10 cellular contexts compared by ENCODE assay signal in the genomic region with DNA sequence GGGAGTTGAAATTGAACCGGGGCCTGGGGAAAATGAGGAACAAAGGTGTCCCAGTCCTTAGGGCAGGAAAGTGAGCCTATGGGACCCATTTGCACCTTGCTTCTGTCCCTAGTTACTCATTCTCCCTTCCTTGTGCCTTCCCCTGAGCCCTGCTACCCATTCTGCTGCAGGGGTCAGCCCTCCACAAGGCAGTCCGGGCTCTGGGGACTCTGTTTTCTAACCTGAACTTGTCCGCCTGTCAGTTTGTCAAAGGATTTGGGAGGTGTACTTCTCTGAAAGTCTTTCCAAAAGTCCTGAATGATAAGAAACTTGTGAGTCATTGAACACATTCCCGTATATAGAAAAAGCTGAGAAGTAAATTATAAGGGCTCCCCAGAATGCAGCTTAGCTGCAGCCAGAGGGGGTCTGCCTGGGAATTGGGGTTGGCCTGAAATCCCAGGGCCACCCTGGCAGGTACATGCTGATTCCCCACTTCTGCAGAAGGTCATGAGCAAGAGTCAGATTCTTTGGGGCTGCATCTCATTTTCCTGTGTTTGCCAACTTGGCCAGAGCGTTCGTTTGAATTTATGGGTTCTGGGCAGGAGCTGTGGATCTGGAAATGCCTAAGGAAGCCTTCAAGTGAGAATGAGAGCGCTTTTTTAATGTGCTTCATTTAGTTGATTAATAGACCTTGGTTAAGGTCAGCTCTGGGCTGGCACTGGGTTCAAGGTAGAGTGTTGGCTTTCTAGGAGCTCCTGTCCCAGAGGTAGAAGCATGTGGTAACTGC. TPM values are rescaled to one million over a fixed set of nuclear protein-coding genes. Genes with fewer than 3 reads are reported as not detected.
DNase-seq lines count a peak whose midpoint lies in the region; ATAC-seq, FAIRE-seq and TF ChIP-seq lines count a peak whose summit lies in the region.
"Had no signal": no experiment of that assay in that cellular context is flagged by ENCODE, and none has a peak within 500 bp of the region (broad histone marks: within the 10 kb centered on the region; RNA-seq: fewer than 3 reads in every experiment).

No MANE protein-coding gene starts in this region.

- H3K4me1 Mint-ChIP-seq in natural killer cell: peaks cover 17 to 47% of the 10 kb centered on the region in 2 donors
- peaks cover 21 to 38% of the 10 kb centered on the region in 2 donors for H3K4me1 Mint-ChIP-seq in natural killer cell treated with Interleukin-12 subunit alpha and Interleukin-12 subunit beta and Interleukin-15 and Interleukin-18, amount 100 ng/mL, for 72 hours (ENCODE audit: low read depth in 2 of 2)
- H3K4me1 Mint-ChIP-seq in activated naive CD8-positive, alpha-beta T cell treated with anti-CD3 and anti-CD28 coated beads, Interleukin-2, amount 50 U/mL, for 24 hours: peaks cover 73% of the 10 kb centered on the region

- ATAC-seq in natural killer cell: no peak
- no peak for ATAC-seq in natural killer cell treated with Interleukin-12 subunit alpha and Interleukin-12 subunit beta and Interleukin-15 and Interleukin-18, amount 100 ng/mL, for 72 hours
- ATAC-seq in activated naive CD8-positive, alpha-beta T cell treated with anti-CD3 and anti-CD28 coated beads, Interleukin-2, amount 50 U/mL, for 24 hours: no peak
- ATAC-seq in lower lobe of right lung: no peak

- peak overlapping the region; percentile 44 for H3K27ac ChIP-seq in lower lobe of right lung
- peak overlapping the region; percentile 79 to 97 for H3K27ac ChIP-seq in uterus

- no peaks in the 10 kb centered on the region for H3K27me3 Mint-ChIP-seq in natural killer cell (ENCODE audit: low read depth in 2 of 2)
- no peaks in the 10 kb centered on the region for H3K27me3 Mint-ChIP-seq in natural killer cell treated with Interleukin-12 subunit alpha and Interleukin-12 subunit beta and Interleukin-15 and Interleukin-18, amount 100 ng/mL, for 72 hours
- no peaks in the 10 kb centered on the region for H3K27me3 Mint-ChIP-seq in activated naive CD8-positive, alpha-beta T cell treated with anti-CD3 and anti-CD28 coated beads, Interleukin-2, amount 50 U/mL, for 24 hours

- DNase-seq in natural killer cell: no peak
- no peak for DNase-seq in natural killer cell treated with Interleukin-12 subunit alpha and Interleukin-12 subunit beta and Interleukin-15 and Interleukin-18, amount 100 ng/mL, for 72 hours (ENCODE audit: low spot score)
- DNase-seq in activated naive CD8-positive, alpha-beta T cell treated with anti-CD3 and anti-CD28 coated beads, Interleukin-2, amount 50 U/mL, for 24 hours: no peak
- DNase-seq in lower lobe of right lung: no peak
- peak; percentile 60 to 66 for DNase-seq in uterus
- DNase-seq in GM12892 (ENCODE audit: insufficient read length): no peak
- DNase-seq in retina: no peak
- DNase-seq in iPS-NIHi11 (ENCODE audit: low spot score): no peak
- DNase-seq: activated CD8-positive, alpha-beta memory T cell treated with anti-CD3 and anti-CD28 coated beads, Interleukin-2, amount 50 U/mL, for 4 hours; NCI-H774 had no signal

- peak overlapping the region; percentile 35 for H3K4me3 Mint-ChIP-seq in natural killer cell
- H3K4me3 Mint-ChIP-seq in natural killer cell treated with Interleukin-12 subunit alpha and Interleukin-12 subunit beta and Interleukin-15 and Interleukin-18, amount 100 ng/mL, for 72 hours: no peak overlapping the region
- H3K4me3 Mint-ChIP-seq in activated naive CD8-positive, alpha-beta T cell treated with anti-CD3 and anti-CD28 coated beads, Interleukin-2, amount 50 U/mL, for 24 hours: peak overlapping the region; percentile 99

- H3K4me3 ChIP-seq in lower lobe of right lung: peak overlapping the region; percentile 94
- H3K4me3 ChIP-seq in uterus: peak overlapping the region in 1 of 2 donors; percentile 97

- no peaks in the 10 kb centered on the region for H3K9me3 Mint-ChIP-seq in natural killer cell
- H3K9me3 Mint-ChIP-seq in natural killer cell treated with Interleukin-12 subunit alpha and Interleukin-12 subunit beta and Interleukin-15 and Interleukin-18, amount 100 ng/mL, for 72 hours: no peaks in the 10 kb centered on the region
- no peaks in the 10 kb centered on the region for H3K9me3 Mint-ChIP-seq in activated naive CD8-positive, alpha-beta T cell treated with anti-CD3 and anti-CD28 coated beads, Interleukin-2, amount 50 U/mL, for 24 hours

- H3K36me3 Mint-ChIP-seq in natural killer cell: no peaks in the 10 kb centered on the region
- H3K36me3 Mint-ChIP-seq in natural killer cell treated with Interleukin-12 subunit alpha and Interleukin-12 subunit beta and Interleukin-15 and Interleukin-18, amount 100 ng/mL, for 72 hours: no peaks in the 10 kb centered on the region
- peaks cover 29% of the 10 kb centered on the region for H3K36me3 Mint-ChIP-seq in activated naive CD8-positive, alpha-beta T cell treated with anti-CD3 and anti-CD28 coated beads, Interleukin-2, amount 50 U/mL, for 24 hours (ENCODE audit: low read depth)

- TF ChIP-seq CTCF in natural killer cell (IDR thresholded peaks at IDR 0.05) (no peak), lower lobe of right lung (IDR thresholded peaks at IDR 0.05) (no peak), uterus (IDR thresholded peaks at IDR 0.05) (no peak)

- TF ChIP-seq POLR2A in uterus (IDR thresholded peaks at IDR 0.05): no peak
- TF ChIP-seq POLR2A in GM12892 (IDR thresholded peaks at IDR 0.05; ENCODE audit: low read depth, low read length): no peak

- intact Hi-C loops in natural killer cell (cut with micrococcal nuclease) (no loop called here), lower lobe of right lung (cut with DNase I) (no loop called here), uterus (cut with DNase I; ENCODE audit: low total_unique reads) (loop anchor here (10.0 kb wide), 1 partner anchor 59 kb away; no protein-coding TSS in a partner anchor)

- H3K36me3 ChIP-seq in lower lobe of right lung: no peaks in the 10 kb centered on the region
- no peaks in the 10 kb centered on the region for H3K36me3 ChIP-seq in uterus

- peaks cover 59% of the 10 kb centered on the region for H3K4me1 ChIP-seq in lower lobe of right lung
- peaks cover 0 to 14% of the 10 kb centered on the region in 2 donors for H3K4me1 ChIP-seq in uterus

- H3K9me3 ChIP-seq in lower lobe of right lung (no peaks in the 10 kb centered on the region), uterus (no peaks in the 10 kb centered on the region)

- no peaks in the 10 kb centered on the region for H3K27me3 ChIP-seq in lower lobe of right lung (ENCODE audit: low read depth)
- no peaks in the 10 kb centered on the region for H3K27me3 ChIP-seq in uterus

- H3K27ac Mint-ChIP-seq in natural killer cell: no peak overlapping the region
- H3K27ac Mint-ChIP-seq in natural killer cell treated with Interleukin-12 subunit alpha and Interleukin-12 subunit beta and Interleukin-15 and Interleukin-18, amount 100 ng/mL, for 72 hours: peak overlapping the region in 1 of 2 donors; percentile 5
- H3K27ac Mint-ChIP-seq in activated naive CD8-positive, alpha-beta T cell treated with anti-CD3 and anti-CD28 coated beads, Interleukin-2, amount 50 U/mL, for 24 hours: no peak overlapping the region

- FAIRE-seq in GM12892 (lab: Jason Lieb, UNC): no peak

RNA-seq across cellular contexts. Expression of a gene that starts 2.9 kb away (rescaled TPM):
- total RNA-seq in natural killer cell: 10 to 100 TPM; 43.7 to 55.4 (median 50.1) TPM
- 10 to 100 TPM; 20.4 to 56.7 TPM for total RNA-seq in natural killer cell treated with Interleukin-12 subunit alpha and Interleukin-12 subunit beta and Interleukin-15 and Interleukin-18, amount 100 ng/mL, for 72 hours
- 84.0 TPM for total RNA-seq in lower lobe of right lung
- 10 to 100 TPM; 15.9 to 37.5 (median 18.0) TPM for total RNA-seq in uterus
- polyA plus RNA-seq in GM12892 (2012; ENCODE audit: missing spikeins): 15.9 TPM

Comparison
In these comparisons a context has a peak if more than half of its experiments do, and no peak if none do; other contexts are left out.
1. DNase-seq: peak in uterus (2 of 2); none in natural killer cell (single experiment), natural killer cell treated with Interleukin-12 subunit alpha and Interleukin-12 subunit beta and Interleukin-15 and Interleukin-18, amount 100 ng/mL, for 72 hours (single experiment), activated naive CD8-positive, alpha-beta T cell treated with anti-CD3 and anti-CD28 coated beads, Interleukin-2, amount 50 U/mL, for 24 hours (single experiment), lower lobe of right lung (single experiment), GM12892 (single experiment), retina (single experiment) and iPS-NIHi11 (single experiment).